In genomic region chr12:11825278-11825677, GRCh38 we compare ENCODE assay signal across 22 cellular contexts.
A peak's percentile ranks its signal among the peaks of the same experiment; 100 is the strongest.
DNase-seq lines count a peak whose midpoint lies in the region; ATAC-seq, FAIRE-seq and TF ChIP-seq lines count a peak whose summit lies in the region.
"Had no signal": no experiment of that assay in that cellular context is flagged by ENCODE, and none has a peak within 500 bp of the region (broad histone marks: within the 10 kb centered on the region; RNA-seq: fewer than 3 reads in every experiment).

No MANE protein-coding gene starts in this region.

- peak overlapping the region; percentile 32 for H3K4me3 Mint-ChIP-seq in activated CD4-positive, alpha-beta T cell treated with anti-CD3 and anti-CD28 coated beads for 36 hours
- no peak overlapping the region for H3K4me3 Mint-ChIP-seq in activated CD4-positive, alpha-beta T cell treated with anti-CD3 and anti-CD28 coated beads, Interleukin-2, amount 10 ng/mL, durations not matched to agents 7 days and 5 days
- H3K4me3 Mint-ChIP-seq in T-helper 17 cell (peak overlapping the region; percentile 56), naive B cell (peak overlapping the region in 4 of 8 donors; percentile 18 to 35 (median 28))
- H3K4me3 Mint-ChIP-seq: dendritic cell treated with granulocyte-macrophage colony-stimulating factor and Interleukin-4, amounts not matched to agents 40 ng/mL and 50 ng/mL, for 4 days had no signal

- no peak for TF ChIP-seq POLR2A in GM12891 (IDR thresholded peaks at IDR 0.05; ENCODE audit: low read depth, low read length)

- peaks cover 33% of the 10 kb centered on the region for H3K36me3 Mint-ChIP-seq in activated CD4-positive, alpha-beta T cell treated with anti-CD3 and anti-CD28 coated beads for 36 hours (ENCODE audit: low read depth)
- peaks cover 23% of the 10 kb centered on the region for H3K36me3 Mint-ChIP-seq in activated CD4-positive, alpha-beta T cell treated with anti-CD3 and anti-CD28 coated beads, Interleukin-2, amount 10 ng/mL, durations not matched to agents 7 days and 5 days (ENCODE audit: low read depth)
- H3K36me3 Mint-ChIP-seq in T-helper 17 cell (ENCODE audit: low read depth) (peaks cover 4% of the 10 kb centered on the region), naive B cell (peaks cover 7 to 14% of the 10 kb centered on the region in 2 donors)

- CTCF ChIA-PET in activated CD4-positive, alpha-beta T cell treated with anti-CD3 and anti-CD28 coated beads for 36 hours (lab: Charles Lee): interaction anchor here (1.9 kb wide), 1 partner anchor 184 kb away, joined by 6 read pairs; no protein-coding TSS in a partner anchor
- CTCF ChIA-PET in activated CD4-positive, alpha-beta T cell treated with anti-CD3 and anti-CD28 coated beads, Interleukin-2, amount 10 ng/mL, durations not matched to agents 7 days and 5 days (lab: Charles Lee): no interaction called here

- DNase-seq in activated CD4-positive, alpha-beta T cell treated with anti-CD3 and anti-CD28 coated beads for 36 hours: no peak
- DNase-seq in activated CD4-positive, alpha-beta T cell treated with anti-CD3 and anti-CD28 coated beads, Interleukin-2, amount 10 ng/mL, durations not matched to agents 7 days and 5 days: no peak
- DNase-seq in GM12891 (ENCODE audit: insufficient read length, low spot score) (no peak), T-helper 17 cell (no peak), naive B cell (no peak), hepatocyte (ENCODE audit: low spot score) (no peak), MM.1S (no peak)
- DNase-seq: 8988T; activated CD4-positive, CD25-positive, alpha-beta regulatory T cell; AML-193; GM23248; heart right ventricle; NCI-H2227 treated with DMSO at 0.1 percent for 48 hours; NCI-H774; small intestine; stimulated activated CD4-positive, alpha-beta T cell treated with anti-CD3 and anti-CD28 coated beads, Interleukin-4, amount 100 ng/mL, for 1 hour; upper lobe of left lung had no signal

- no peak for TF ChIP-seq CTCF in hepatocyte (IDR thresholded peaks at IDR 0.05; ENCODE audit: poor library complexity)
- no peak for TF ChIP-seq CTCF in MM.1S (IDR thresholded peaks at IDR 0.05; ENCODE audit: low read length)

- H2AFZ ChIP-seq in hepatocyte (no peak overlapping the region), MM.1S (ENCODE audit: low read length) (no peak overlapping the region)
- H2AFZ ChIP-seq: GM23248 had no signal

- H3K4me2 ChIP-seq in hepatocyte (no peak overlapping the region), MM.1S (ENCODE audit: low read depth, low read length) (no peak overlapping the region)

- no peak overlapping the region for H3K4me3 ChIP-seq in hepatocyte
- no peak overlapping the region for H3K4me3 ChIP-seq in MM.1S (ENCODE audit: low read length)
- H3K4me3 ChIP-seq: adrenal gland, GM23248, heart right ventricle, upper lobe of left lung had no signal

- H3K4me1 ChIP-seq in hepatocyte (ENCODE audit: insufficient read depth): peaks cover 21% of the 10 kb centered on the region
- peaks cover 26% of the 10 kb centered on the region for H3K4me1 ChIP-seq in MM.1S (ENCODE audit: low read length)

- H3K27ac ChIP-seq in hepatocyte (no peak overlapping the region), MM.1S (ENCODE audit: low read length) (no peak overlapping the region)
- H3K27ac ChIP-seq: GM23248, neutrophil, upper lobe of left lung had no signal

- peaks cover 7% of the 10 kb centered on the region for H3F3A ChIP-seq in MM.1S (ENCODE audit: insufficient read depth, low read length)

- intact Hi-C loops in activated CD4-positive, alpha-beta T cell treated with anti-CD3 and anti-CD28 coated beads for 36 hours (cut with DNase I, micrococcal nuclease): no loop called here

- peak; percentile 54 for FAIRE-seq in GM12891 (lab: Jason Lieb, UNC)
- FAIRE-seq: small intestine had no signal

- H3K4me1 Mint-ChIP-seq in activated CD4-positive, alpha-beta T cell treated with anti-CD3 and anti-CD28 coated beads for 36 hours: peaks cover 58% of the 10 kb centered on the region
- H3K4me1 Mint-ChIP-seq in activated CD4-positive, alpha-beta T cell treated with anti-CD3 and anti-CD28 coated beads, Interleukin-2, amount 10 ng/mL, durations not matched to agents 7 days and 5 days: peaks cover 30% of the 10 kb centered on the region
- peaks cover 31% of the 10 kb centered on the region for H3K4me1 Mint-ChIP-seq in T-helper 17 cell
- peaks cover 19 to 45% (median 29%) of the 10 kb centered on the region in 3 donors for H3K4me1 Mint-ChIP-seq in naive B cell

- H3K27me3 ChIP-seq in hepatocyte (no peaks in the 10 kb centered on the region), MM.1S (replicated peaks; ENCODE audit: insufficient read depth, low read length) (no peaks in the 10 kb centered on the region)
- H3K27me3 ChIP-seq: adrenal gland, heart right ventricle, neutrophil, upper lobe of left lung had no signal

- peak; percentile 5 for ATAC-seq in activated CD4-positive, alpha-beta T cell treated with anti-CD3 and anti-CD28 coated beads for 36 hours
- ATAC-seq in T-helper 17 cell: no peak
- no peak for ATAC-seq in naive B cell (ENCODE audit: low read depth in 2 of 2)
- ATAC-seq in GM19467 (IDR thresholded peaks at IDR 0.05; ENCODE audit: unreplicated experiment): no peak
- ATAC-seq: heart right ventricle had no signal

- H3K27me3 Mint-ChIP-seq in activated CD4-positive, alpha-beta T cell treated with anti-CD3 and anti-CD28 coated beads for 36 hours: no peaks in the 10 kb centered on the region
- no peaks in the 10 kb centered on the region for H3K27me3 Mint-ChIP-seq in activated CD4-positive, alpha-beta T cell treated with anti-CD3 and anti-CD28 coated beads, Interleukin-2, amount 10 ng/mL, durations not matched to agents 7 days and 5 days
- H3K27me3 Mint-ChIP-seq in T-helper 17 cell (no peaks in the 10 kb centered on the region), naive B cell (no peaks in the 10 kb centered on the region)
- H3K27me3 Mint-ChIP-seq: dendritic cell treated with granulocyte-macrophage colony-stimulating factor and Interleukin-4, amounts not matched to agents 40 ng/mL and 50 ng/mL, for 4 days had no signal

- 84% methylated on average over 7 of the region's 7 CpGs for WGBS in hepatocyte (ENCODE audit: low lambda C conversion rate, missing lambda C conversion rate)

- H3K36me3 ChIP-seq in hepatocyte (replicated peaks; ENCODE audit: insufficient read depth, low read depth) (no peaks in the 10 kb centered on the region), MM.1S (replicated peaks; ENCODE audit: insufficient read depth, low read length) (no peaks in the 10 kb centered on the region)
- H3K36me3 ChIP-seq: adrenal gland had no signal

- H3K27ac Mint-ChIP-seq in activated CD4-positive, alpha-beta T cell treated with anti-CD3 and anti-CD28 coated beads for 36 hours: peak overlapping the region; percentile 82
- H3K27ac Mint-ChIP-seq in activated CD4-positive, alpha-beta T cell treated with anti-CD3 and anti-CD28 coated beads, Interleukin-2, amount 10 ng/mL, durations not matched to agents 7 days and 5 days: no peak overlapping the region
- H3K27ac Mint-ChIP-seq in T-helper 17 cell: no peak overlapping the region
- peak overlapping the region in 5 of 6 donors; percentile 5 to 90 (median 62) for H3K27ac Mint-ChIP-seq in naive B cell
- H3K27ac Mint-ChIP-seq: activated T-helper 2 cell treated with anti-CD3 and anti-CD28 coated beads, Interferon-gamma antibody, Interleukin-2, Interleukin-4, amounts not matched to agents 10 μg/mL and 5 μg/mL and 100 μg/mL, durations not matched to agents 14 hours and 24 hours and 36 hours; dendritic cell treated with granulocyte-macrophage colony-stimulating factor and Interleukin-4, amounts not matched to agents 40 ng/mL and 50 ng/mL, for 4 days had no signal

- H3K9me3 Mint-ChIP-seq in activated CD4-positive, alpha-beta T cell treated with anti-CD3 and anti-CD28 coated beads for 36 hours (ENCODE audit: low read depth): peaks cover 3% of the 10 kb centered on the region
- no peaks in the 10 kb centered on the region for H3K9me3 Mint-ChIP-seq in activated CD4-positive, alpha-beta T cell treated with anti-CD3 and anti-CD28 coated beads, Interleukin-2, amount 10 ng/mL, durations not matched to agents 7 days and 5 days
- peaks cover 0 to 3% (median 0%) of the 10 kb centered on the region in 7 donors for H3K9me3 Mint-ChIP-seq in naive B cell
- H3K9me3 Mint-ChIP-seq: activated T-helper 2 cell treated with anti-CD3 and anti-CD28 coated beads, Interferon-gamma antibody, Interleukin-2, Interleukin-4, amounts not matched to agents 10 μg/mL and 5 μg/mL and 100 μg/mL, durations not matched to agents 14 hours and 24 hours and 36 hours; dendritic cell treated with granulocyte-macrophage colony-stimulating factor and Interleukin-4, amounts not matched to agents 40 ng/mL and 50 ng/mL, for 4 days had no signal

- POLR2A ChIA-PET in activated CD4-positive, alpha-beta T cell treated with anti-CD3 and anti-CD28 coated beads for 36 hours (lab: Charles Lee): interaction anchor here (1.2 to 2.5 kb wide), 2 partner anchors 46 to 185 kb away, joined by 3 to 11 read pairs; no protein-coding TSS in a partner anchor
- POLR2A ChIA-PET in activated CD4-positive, alpha-beta T cell treated with anti-CD3 and anti-CD28 coated beads, Interleukin-2, amount 10 ng/mL, durations not matched to agents 7 days and 5 days (lab: Charles Lee): no interaction called here

- no peaks in the 10 kb centered on the region for H3K79me2 ChIP-seq in hepatocyte
- peaks cover 11% of the 10 kb centered on the region for H3K79me2 ChIP-seq in MM.1S (ENCODE audit: low read length)

- H4K20me1 ChIP-seq in hepatocyte (ENCODE audit: insufficient read depth, poor library complexity, severe bottlenecking) (no peaks in the 10 kb centered on the region), MM.1S (ENCODE audit: insufficient read depth, low read length) (no peaks in the 10 kb centered on the region)

- no peaks in the 10 kb centered on the region for H3K9me2 ChIP-seq in hepatocyte (replicated peaks; ENCODE audit: insufficient read depth)
- H3K9me2 ChIP-seq in MM.1S (replicated peaks; ENCODE audit: insufficient read depth, low read length): no peaks in the 10 kb centered on the region

- H3K9me3 ChIP-seq in T-helper 17 cell (ENCODE audit: control insufficient read depth, low read length, poor library complexity, severe bottlenecking) (no peaks in the 10 kb centered on the region), hepatocyte (ENCODE audit: low read depth) (no peaks in the 10 kb centered on the region), MM.1S (replicated peaks; ENCODE audit: insufficient read depth, low read length) (no peaks in the 10 kb centered on the region)
- H3K9me3 ChIP-seq: adrenal gland, heart right ventricle, neutrophil, upper lobe of left lung had no signal

- no peak overlapping the region for H3K9ac ChIP-seq in MM.1S (ENCODE audit: low read length)
- H3K9ac ChIP-seq: GM23248 had no signal

TF ChIP-seq in GM12891, 5 proteins besides CTCF, POLR2A, EP300 and RAD21:
- no peak for TF ChIP-seq POLR2AphosphoS5 (IDR thresholded peaks at IDR 0.05; ENCODE audit: low read depth, low read length)
- no peak for TF ChIP-seq POU2F2 (IDR thresholded peaks at IDR 0.05; ENCODE audit: low read depth, low read length)
- TF ChIP-seq TAF1 (IDR thresholded peaks at IDR 0.05; ENCODE audit: low read depth, low read length): no peak
- no peak for TF ChIP-seq PAX5 (IDR thresholded peaks at IDR 0.05; ENCODE audit: insufficient read depth, low read length, severe bottlenecking)

Comparison
In these comparisons a context has a peak if more than half of its experiments do, and no peak if none do; other contexts are left out.
1. H3K27ac Mint-ChIP-seq: peak in activated CD4-positive, alpha-beta T cell treated with anti-CD3 and anti-CD28 coated beads for 36 hours (single experiment) and naive B cell (5 of 6); none in activated CD4-positive, alpha-beta T cell treated with anti-CD3 and anti-CD28 coated beads, Interleukin-2, amount 10 ng/mL, durations not matched to agents 7 days and 5 days (single experiment) and T-helper 17 cell (single experiment).